8 cellular contexts compared by ENCODE assay signal in the genomic region with DNA sequence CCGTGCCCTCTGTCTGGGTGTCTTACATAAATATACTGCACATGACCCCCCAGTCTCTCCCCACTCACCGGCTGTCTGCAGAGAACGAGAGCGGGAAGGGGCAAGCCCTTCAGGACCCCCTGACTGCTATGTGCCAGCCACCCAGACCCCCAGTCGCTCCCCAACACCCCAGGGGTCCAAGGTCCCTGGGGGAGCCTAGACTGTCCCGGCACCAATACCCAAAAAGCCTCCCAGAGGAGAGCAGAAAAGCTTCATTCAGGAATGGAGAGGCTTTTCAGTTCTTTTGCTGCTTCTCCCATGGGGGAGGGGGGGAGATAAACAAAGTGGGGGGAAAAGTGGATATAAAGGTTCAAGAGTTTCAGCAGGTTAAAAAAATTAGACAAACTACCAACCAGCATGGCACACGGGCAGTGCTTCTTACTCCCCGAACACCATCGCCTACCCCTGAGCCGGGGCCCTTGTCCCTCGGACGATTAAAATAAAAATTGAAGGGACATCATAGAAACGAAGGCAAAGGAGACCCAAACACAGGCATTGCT. TPM values are rescaled to one million over a fixed set of nuclear protein-coding genes. Genes with fewer than 3 reads are reported as not detected.
DNase-seq lines count a peak whose midpoint lies in the region; ATAC-seq and TF ChIP-seq lines count a peak whose summit lies in the region.

No MANE protein-coding gene starts in this region.

- TF ChIP-seq CTCF in right atrium auricular region (IDR thresholded peaks at IDR 0.05) (no peak), spleen (IDR thresholded peaks at IDR 0.05 in 8 of 11, conservative IDR thresholded peaks at IDR 0.05 in 3 of 11) (no peak)
- no peak for TF ChIP-seq CTCF in activated CD8-positive, alpha-beta T cell treated with anti-CD3 and anti-CD28 coated beads for 36 hours (IDR thresholded peaks at IDR 0.05)

- H3K4me3 Mint-ChIP-seq in activated CD8-positive, alpha-beta T cell treated with anti-CD3 and anti-CD28 coated beads for 36 hours = peak overlapping the region; percentile 92

- POLR2A ChIA-PET in activated CD8-positive, alpha-beta T cell treated with anti-CD3 and anti-CD28 coated beads for 36 hours (lab: Charles Lee) = interaction anchor here (0.7 to 1.4 kb wide), 4 partner anchors 9 to 137 kb away, joined by 3 to 5 read pairs (median 3); no protein-coding TSS in a partner anchor

- no peak for TF ChIP-seq POLR2A in spleen (IDR thresholded peaks at IDR 0.05)

- peak overlapping the region; percentile 98 to 99 for H3K27ac ChIP-seq in right atrium auricular region
- peak overlapping the region; percentile 93 to 97 (median 96) for H3K27ac ChIP-seq in spleen

- peaks cover 21% of the 10 kb centered on the region for H3K36me3 Mint-ChIP-seq in activated CD8-positive, alpha-beta T cell treated with anti-CD3 and anti-CD28 coated beads for 36 hours (ENCODE audit: low read depth)

- peak overlapping the region; percentile 81 to 82 for H3K4me3 ChIP-seq in right atrium auricular region
- H3K4me3 ChIP-seq in spleen = peak overlapping the region; percentile 47 to 85 (median 56)

- intact Hi-C loops in Right ventricle myocardium inferior (cut with DNase I) (loop anchor here (5.0 kb wide), 1 partner anchor 139 kb away; no protein-coding TSS in a partner anchor), spleen (cut with DNase I; ENCODE audit: low total_unique reads) (no loop called here), sciatic nerve (cut with DNase I) (loop anchor here (10.0 kb wide), 1 partner anchor 71 kb away; no protein-coding TSS in a partner anchor)
- intact Hi-C loops in activated CD8-positive, alpha-beta T cell treated with anti-CD3 and anti-CD28 coated beads for 36 hours (cut with micrococcal nuclease) = no loop called here

- WGBS in spleen, 5 donors = 4 to 13% (median 6%) methylated on average over 12 to 13 of the region's 13 CpGs

- ATAC-seq in Right ventricle myocardium inferior = no peak
- no peak for ATAC-seq in activated CD8-positive, alpha-beta T cell treated with anti-CD3 and anti-CD28 coated beads for 36 hours
- ATAC-seq in sciatic nerve = no peak
- no peak for ATAC-seq in GM19463 (IDR thresholded peaks at IDR 0.05; ENCODE audit: unreplicated experiment)

- no peaks in the 10 kb centered on the region for H3K27me3 ChIP-seq in right atrium auricular region
- peaks cover 0 to 6% (median 0%) of the 10 kb centered on the region in 7 donors for H3K27me3 ChIP-seq in spleen (replicated peaks in 1 of 7)

- peaks cover 46% of the 10 kb centered on the region for H3K4me1 Mint-ChIP-seq in activated CD8-positive, alpha-beta T cell treated with anti-CD3 and anti-CD28 coated beads for 36 hours (ENCODE audit: low read depth)

- DNase-seq in right atrium auricular region (ENCODE audit: low spot score) (no peak), Right ventricle myocardium inferior (ENCODE audit: missing footprints) (no peak), globus pallidus (ENCODE audit: low spot score) (peak; percentile 54), spleen (peak; percentile 73), kidney tubule cell (ENCODE audit: low spot score) (no peak), sciatic nerve (ENCODE audit: low spot score) (no peak)
- DNase-seq in activated CD8-positive, alpha-beta T cell treated with anti-CD3 and anti-CD28 coated beads for 36 hours = peak; percentile 15

- no peaks in the 10 kb centered on the region for H3K9me3 ChIP-seq in right atrium auricular region
- H3K9me3 ChIP-seq in spleen = no peaks in the 10 kb centered on the region

- H3K27me3 Mint-ChIP-seq in activated CD8-positive, alpha-beta T cell treated with anti-CD3 and anti-CD28 coated beads for 36 hours = no peaks in the 10 kb centered on the region

- CTCF ChIA-PET in activated CD8-positive, alpha-beta T cell treated with anti-CD3 and anti-CD28 coated beads for 36 hours (lab: Charles Lee) = interaction anchor here (1.0 kb wide), 1 partner anchor 264 kb away, joined by 4 read pairs; no protein-coding TSS in a partner anchor

- H3K9me3 Mint-ChIP-seq in activated CD8-positive, alpha-beta T cell treated with anti-CD3 and anti-CD28 coated beads for 36 hours = no peaks in the 10 kb centered on the region

- H3K27ac Mint-ChIP-seq in activated CD8-positive, alpha-beta T cell treated with anti-CD3 and anti-CD28 coated beads for 36 hours = peak overlapping the region; percentile 91

- H3K36me3 ChIP-seq in right atrium auricular region (peaks cover 14% of the 10 kb centered on the region), spleen (peaks cover 0 to 26% (median 1%) of the 10 kb centered on the region in 6 donors)

- H3K4me1 ChIP-seq in right atrium auricular region (peaks cover 0 to 66% of the 10 kb centered on the region in 2 donors), spleen (peaks cover 46 to 78% (median 73%) of the 10 kb centered on the region in 6 donors)

RNA-seq across cellular contexts. Expression of gene CSNK1E, which starts 1.4 kb away (rescaled TPM):
- total RNA-seq in right atrium auricular region = 10 to 100 TPM; 41.8 to 78.8 TPM
- total RNA-seq in Right ventricle myocardium inferior = 55.4 TPM
- total RNA-seq in activated CD8-positive, alpha-beta T cell treated with anti-CD3 and anti-CD28 coated beads for 36 hours = 100 to 1,000 TPM; 123 TPM
- total RNA-seq in spleen = 100 to 1,000 TPM in 5 of 7 donors, 10 to 100 TPM in 2; 59.0 to 157 (median 110) TPM
- polyA plus RNA-seq in spleen = 10 to 100 TPM; 32.8 to 73.9 (median 49.0) TPM
- total RNA-seq in sciatic nerve = 184 TPM

RNA-seq across cellular contexts. Expression of gene TMEM184B, which starts 43.1 kb away (rescaled TPM):
- total RNA-seq in right atrium auricular region (10 to 100 TPM; 51.2 to 76.1 TPM), Right ventricle myocardium inferior (43.1 TPM), spleen (100 to 1,000 TPM in 1 of 7 donors, 10 to 100 TPM in 6; 37.1 to 105 (median 65.6) TPM), sciatic nerve (72.7 TPM)
- 10 to 100 TPM; 15.7 to 16.8 TPM for total RNA-seq in activated CD8-positive, alpha-beta T cell treated with anti-CD3 and anti-CD28 coated beads for 36 hours
- 10 to 100 TPM in 1 of 3 donors, 1 to 10 TPM in 2; 5.0 to 18.3 (median 7.9) TPM for polyA plus RNA-seq in spleen

Comparison
In these comparisons a context has a peak if more than half of its experiments do, and no peak if none do; other contexts are left out.
1. DNase-seq: peak in activated CD8-positive, alpha-beta T cell treated with anti-CD3 and anti-CD28 coated beads for 36 hours (single experiment), globus pallidus (single experiment) and spleen (single experiment); none in right atrium auricular region (single experiment), Right ventricle myocardium inferior (single experiment), kidney tubule cell (single experiment) and sciatic nerve (single experiment).
2. intact Hi-C loops: an anchor here in Right ventricle myocardium inferior (5.0 kb wide) and sciatic nerve (10.0 kb wide); none called in activated CD8-positive, alpha-beta T cell treated with anti-CD3 and anti-CD28 coated beads for 36 hours and spleen.